Comparison of ENCODE assay signal across 8 cellular contexts in the genomic region with DNA sequence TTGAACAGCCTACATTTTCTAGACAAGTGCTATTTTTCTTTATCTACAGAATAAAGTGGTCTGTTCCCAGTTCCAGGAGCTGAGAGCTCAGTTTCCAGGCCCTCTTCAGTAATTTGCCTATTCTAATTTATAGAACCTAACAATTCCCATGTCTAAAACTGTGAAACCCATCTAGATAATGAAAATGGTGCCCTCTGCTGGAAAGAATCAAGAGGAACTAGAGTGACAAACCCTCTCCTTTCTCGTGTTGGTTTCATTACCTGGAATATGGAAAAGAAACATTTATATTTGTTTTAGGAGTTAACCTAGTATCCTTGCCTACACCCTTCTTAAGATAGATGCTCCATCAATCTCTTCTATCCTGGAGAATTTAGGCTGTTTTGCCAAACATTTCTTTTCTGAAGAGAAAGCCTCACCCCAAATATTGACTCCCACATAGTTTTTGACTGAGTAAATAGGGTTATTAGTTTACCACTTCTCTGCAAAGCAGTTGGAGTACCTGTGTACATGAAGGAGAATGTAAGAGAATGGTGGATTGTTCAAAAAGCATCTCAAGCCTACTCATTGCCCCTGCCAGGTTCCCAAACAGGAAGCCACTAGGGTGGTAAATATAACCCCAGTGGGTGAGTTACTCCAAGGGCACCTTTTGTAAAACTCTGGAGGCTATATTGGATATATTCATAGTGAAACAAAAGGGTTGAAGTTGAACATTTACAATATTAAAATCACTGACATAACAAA.
DNase-seq lines count a peak whose midpoint lies in the region; ATAC-seq and TF ChIP-seq lines count a peak whose summit lies in the region.

No MANE protein-coding gene starts in this region.

- no peaks in the 10 kb centered on the region for H3K36me3 Mint-ChIP-seq in nephron progenitor cell (ENCODE audit: low read depth)
- no peaks in the 10 kb centered on the region for H3K36me3 Mint-ChIP-seq in activated CD4-positive, alpha-beta memory T cell treated with anti-CD3 and anti-CD28 coated beads for 36 hours

- H3K27me3 Mint-ChIP-seq in nephron progenitor cell (ENCODE audit: low read depth, poor library complexity), result no peaks in the 10 kb centered on the region
- H3K27me3 Mint-ChIP-seq in activated CD4-positive, alpha-beta memory T cell treated with anti-CD3 and anti-CD28 coated beads for 36 hours, result no peaks in the 10 kb centered on the region

- H3K9me3 Mint-ChIP-seq in nephron progenitor cell, result peaks cover 5% of the 10 kb centered on the region
- no peaks in the 10 kb centered on the region for H3K9me3 Mint-ChIP-seq in activated CD4-positive, alpha-beta memory T cell treated with anti-CD3 and anti-CD28 coated beads for 36 hours

- ATAC-seq in GM21423 (IDR thresholded peaks at IDR 0.05; ENCODE audit: unreplicated experiment) (peak; percentile 46), HG03039 (IDR thresholded peaks at IDR 0.05; ENCODE audit: unreplicated experiment) (no peak)

- no peak overlapping the region for H3K27ac ChIP-seq in SK-N-MC

- peak; percentile 70 for TF ChIP-seq CTCF in nephron progenitor cell (IDR thresholded peaks at IDR 0.05)

- POLR2A ChIA-PET in activated CD4-positive, alpha-beta memory T cell treated with anti-CD3 and anti-CD28 coated beads for 36 hours (lab: Charles Lee), result no interaction called here

- H3K27ac Mint-ChIP-seq in nephron progenitor cell, result no peak overlapping the region
- H3K27ac Mint-ChIP-seq in activated CD4-positive, alpha-beta memory T cell treated with anti-CD3 and anti-CD28 coated beads for 36 hours, result no peak overlapping the region

- intact Hi-C loops in activated CD4-positive, alpha-beta memory T cell treated with anti-CD3 and anti-CD28 coated beads for 36 hours (cut with micrococcal nuclease), result loop anchor here (2.0 kb wide), 5 partner anchors 73 to 439 kb away; no protein-coding TSS in a partner anchor

- H3K9ac ChIP-seq in SK-N-MC (ENCODE audit: insufficient read length), result no peak overlapping the region

- H3K4me3 Mint-ChIP-seq in nephron progenitor cell, result no peak overlapping the region
- no peak overlapping the region for H3K4me3 Mint-ChIP-seq in activated CD4-positive, alpha-beta memory T cell treated with anti-CD3 and anti-CD28 coated beads for 36 hours

- H3K9me3 ChIP-seq in SK-N-MC (ENCODE audit: low read depth, low read length), result no peaks in the 10 kb centered on the region

- peak; percentile 30 for DNase-seq in DMS 273 treated with DMSO at 0.1 percent for 48 hours (lab: John Stamatoyannopoulos, UW)
- DNase-seq in NCI-H1048 (lab: John Stamatoyannopoulos, UW), result peak; percentile 39
- peak; percentile 50 for DNase-seq in SK-N-MC (ENCODE audit: low read depth, low spot score)
- DNase-seq in fibroblast of gingiva (ENCODE audit: low read depth), result peak; percentile 51
- DNase-seq in nephron progenitor cell, result peak; percentile 19
- no peak for DNase-seq in activated CD4-positive, alpha-beta memory T cell treated with anti-CD3 and anti-CD28 coated beads for 36 hours

- H3K36me3 ChIP-seq in SK-N-MC (ENCODE audit: insufficient read depth, low read length), result no peaks in the 10 kb centered on the region

- peaks cover 68% of the 10 kb centered on the region for H3K4me1 Mint-ChIP-seq in nephron progenitor cell
- peaks cover 4% of the 10 kb centered on the region for H3K4me1 Mint-ChIP-seq in activated CD4-positive, alpha-beta memory T cell treated with anti-CD3 and anti-CD28 coated beads for 36 hours (ENCODE audit: low read depth)

- CTCF ChIA-PET in activated CD4-positive, alpha-beta memory T cell treated with anti-CD3 and anti-CD28 coated beads for 36 hours (lab: Charles Lee), result interaction anchor here (0.6 to 8.8 kb wide), 15 partner anchors 17 to 1250 kb away, joined by 3 to 132 read pairs (median 4); no protein-coding TSS in a partner anchor

- H3K4me3 ChIP-seq in SK-N-MC, result no peak overlapping the region
